Comparison of ENCODE assay signal across 8 cellular contexts in the genomic region with DNA sequence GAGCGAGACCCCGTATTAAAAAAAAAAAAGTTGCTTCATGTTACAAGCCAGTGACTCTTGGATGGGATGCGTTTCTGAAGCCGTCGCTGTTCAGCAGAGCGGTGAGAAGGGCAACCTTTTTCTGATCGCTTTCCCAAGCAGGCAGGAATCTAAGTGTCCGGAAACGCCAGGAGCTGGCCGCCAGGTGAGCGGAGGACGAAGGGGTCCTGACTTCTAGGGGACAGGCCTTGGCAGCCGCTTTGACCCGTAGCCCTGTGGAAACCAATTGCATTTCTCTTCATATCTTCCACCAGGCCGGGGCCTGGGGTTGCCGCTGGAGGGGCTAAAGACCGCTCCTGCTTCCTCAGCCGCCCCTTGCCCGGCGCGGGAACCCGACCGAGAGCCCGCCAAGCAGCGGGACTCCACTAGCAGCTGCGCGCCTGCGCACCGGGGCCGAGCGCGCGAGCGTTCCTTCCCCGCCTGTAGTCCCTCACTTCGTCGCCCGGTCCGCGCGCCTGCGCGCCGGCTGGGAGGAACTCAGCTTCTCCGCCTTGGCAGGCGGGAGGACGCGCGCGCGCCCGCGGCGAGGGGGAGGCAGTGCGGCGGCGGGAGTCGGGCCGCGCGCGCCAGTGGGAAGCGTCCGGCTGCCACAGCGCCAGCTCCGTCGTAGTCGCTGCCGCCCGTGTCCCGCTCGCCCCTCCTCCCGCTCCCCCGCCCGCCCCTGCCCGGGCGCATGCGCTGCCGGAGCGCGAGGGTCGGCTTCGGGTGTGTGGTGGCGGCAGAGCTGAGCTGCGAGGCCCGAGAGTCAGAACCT. TPM values are rescaled to one million over a fixed set of nuclear protein-coding genes. Genes with fewer than 3 reads are reported as not detected.
DNase-seq lines count a peak whose midpoint lies in the region; ATAC-seq, FAIRE-seq and TF ChIP-seq lines count a peak whose summit lies in the region.

A gene with protein sequence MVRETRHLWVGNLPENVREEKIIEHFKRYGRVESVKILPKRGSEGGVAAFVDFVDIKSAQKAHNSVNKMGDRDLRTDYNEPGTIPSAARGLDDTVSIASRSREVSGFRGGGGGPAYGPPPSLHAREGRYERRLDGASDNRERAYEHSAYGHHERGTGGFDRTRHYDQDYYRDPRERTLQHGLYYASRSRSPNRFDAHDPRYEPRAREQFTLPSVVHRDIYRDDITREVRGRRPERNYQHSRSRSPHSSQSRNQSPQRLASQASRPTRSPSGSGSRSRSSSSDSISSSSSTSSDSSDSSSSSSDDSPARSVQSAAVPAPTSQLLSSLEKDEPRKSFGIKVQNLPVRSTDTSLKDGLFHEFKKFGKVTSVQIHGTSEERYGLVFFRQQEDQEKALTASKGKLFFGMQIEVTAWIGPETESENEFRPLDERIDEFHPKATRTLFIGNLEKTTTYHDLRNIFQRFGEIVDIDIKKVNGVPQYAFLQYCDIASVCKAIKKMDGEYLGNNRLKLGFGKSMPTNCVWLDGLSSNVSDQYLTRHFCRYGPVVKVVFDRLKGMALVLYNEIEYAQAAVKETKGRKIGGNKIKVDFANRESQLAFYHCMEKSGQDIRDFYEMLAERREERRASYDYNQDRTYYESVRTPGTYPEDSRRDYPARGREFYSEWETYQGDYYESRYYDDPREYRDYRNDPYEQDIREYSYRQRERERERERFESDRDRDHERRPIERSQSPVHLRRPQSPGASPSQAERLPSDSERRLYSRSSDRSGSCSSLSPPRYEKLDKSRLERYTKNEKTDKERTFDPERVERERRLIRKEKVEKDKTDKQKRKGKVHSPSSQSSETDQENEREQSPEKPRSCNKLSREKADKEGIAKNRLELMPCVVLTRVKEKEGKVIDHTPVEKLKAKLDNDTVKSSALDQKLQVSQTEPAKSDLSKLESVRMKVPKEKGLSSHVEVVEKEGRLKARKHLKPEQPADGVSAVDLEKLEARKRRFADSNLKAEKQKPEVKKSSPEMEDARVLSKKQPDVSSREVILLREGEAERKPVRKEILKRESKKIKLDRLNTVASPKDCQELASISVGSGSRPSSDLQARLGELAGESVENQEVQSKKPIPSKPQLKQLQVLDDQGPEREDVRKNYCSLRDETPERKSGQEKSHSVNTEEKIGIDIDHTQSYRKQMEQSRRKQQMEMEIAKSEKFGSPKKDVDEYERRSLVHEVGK (N-terminal part only) (plus strand): TSS at position 608 of the 793 bp plus-strand sequence. CDS start 361 bp downstream, outside the sequence.

- H3K27me3 Mint-ChIP-seq in WTC11 (ENCODE audit: low read depth), result peaks cover 5% of the 10 kb centered on the region; the same call in 1 of the 2 replicates

- H3K9me3 ChIP-seq in smooth muscle cell (replicated peaks; ENCODE audit: low read depth), result no peaks in the 10 kb centered on the region

- CTCF ChIA-PET in AG04449 (lab: Yijun Ruan, JAX), result interaction anchor here (0.8 to 1.4 kb wide), 6 partner anchors 24 to 129 kb away, joined by 3 to 8 read pairs (median 4); a partner anchor contains a TSS
- CTCF ChIA-PET in WTC11 (lab: Charles Lee), result interaction anchor here (0.6 to 2.6 kb wide), 18 partner anchors 9 to 369 kb away, joined by 3 to 21 read pairs (median 5); no protein-coding TSS in a partner anchor

- no peaks in the 10 kb centered on the region for H3K27me3 ChIP-seq in bronchial epithelial cell (ENCODE audit: control insufficient read depth, insufficient read depth, low read length)
- H3K27me3 ChIP-seq in smooth muscle cell (ENCODE audit: low read depth), result no peaks in the 10 kb centered on the region

- H3K27ac ChIP-seq in smooth muscle cell (ENCODE audit: low read depth), result peak within 1 kb of the TSS; percentile 97

- H3K9me3 Mint-ChIP-seq in WTC11, result no peaks in the 10 kb centered on the region

- no peak for FAIRE-seq in bronchial epithelial cell (lab: Jason Lieb, UNC)

- H3K4me3 Mint-ChIP-seq in WTC11, result peak within 1 kb of the TSS; percentile 92

- POLR2A ChIA-PET in AG04449 (lab: Yijun Ruan, JAX), result interaction anchor here (0.7 to 1.6 kb wide), 9 partner anchors 9 to 104 kb away, joined by 3 to 10 read pairs (median 4); no protein-coding TSS in a partner anchor
- POLR2A ChIA-PET in WTC11 (lab: Charles Lee), result interaction anchor here (0.5 to 3.6 kb wide), 9 partner anchors 10 to 90 kb away, joined by 3 to 51 read pairs (median 4); no protein-coding TSS in a partner anchor

- peak within 1 kb of the TSS; percentile 79 for H2AFZ ChIP-seq in smooth muscle cell (ENCODE audit: low read depth)

- H4K20me1 ChIP-seq in smooth muscle cell (ENCODE audit: low read depth), result peaks cover 7% of the 10 kb centered on the region

- peaks cover 42% of the 10 kb centered on the region for H3K79me2 ChIP-seq in smooth muscle cell (ENCODE audit: low read depth)

- H3K4me3 ChIP-seq in AG04449 (ENCODE audit: low read depth, low read length) (peak within 1 kb of the TSS; percentile 92), bronchial epithelial cell (ENCODE audit: low read depth, low read length) (peak within 1 kb of the TSS; percentile 78), smooth muscle cell (peak within 1 kb of the TSS; percentile 80)

- peak; percentile 84 for TF ChIP-seq POLR2A in GM18951 (IDR thresholded peaks at IDR 0.05; ENCODE audit: extremely low read depth, insufficient read depth, insufficient read length)

- H3K4me1 Mint-ChIP-seq in WTC11, result peaks cover 29% of the 10 kb centered on the region

- in situ Hi-C loops in GM18951 (cut with MboI; ENCODE audit: low sequenced_read_pairs, unreplicated experiment), result no loop called here

- H3K9ac ChIP-seq in smooth muscle cell (ENCODE audit: low read depth), result peak within 1 kb of the TSS; percentile 90

- H3K4me2 ChIP-seq in smooth muscle cell, result peak within 1 kb of the TSS; percentile 90

- DNase-seq in AG04449 (ENCODE audit: low read depth, low spot score) (no peak), NCI-H226 (peak; percentile 98), WTC11 (ENCODE audit: low spot score) (peak; percentile 95), bronchial epithelial cell (ENCODE audit: low read depth) (peak; percentile 91), iPS-NIHi7 (ENCODE audit: extremely low spot score) (peak; percentile 84), smooth muscle cell (lab: John Stamatoyannopoulos, UW; ENCODE audit: unreplicated experiment) (peak; percentile 90)

- 2% methylated on average over 73 of the region's 86 CpGs for WGBS in smooth muscle cell (ENCODE audit: low lambda C conversion rate)

- no peaks in the 10 kb centered on the region for H3K36me3 Mint-ChIP-seq in WTC11

- H3K4me1 ChIP-seq in smooth muscle cell (ENCODE audit: low read depth), result peaks cover 27% of the 10 kb centered on the region

- ATAC-seq in HG03175 (IDR thresholded peaks at IDR 0.05; ENCODE audit: unreplicated experiment) (peak; percentile 71), WTC11 (peak; percentile 73)

- TF ChIP-seq CTCF in AG04449 (IDR thresholded peaks at IDR 0.05; ENCODE audit: insufficient read depth, low read length, missing control alignments), result no peak
- TF ChIP-seq CTCF in WTC11 (IDR thresholded peaks at IDR 0.05), result no peak
- no peak for TF ChIP-seq CTCF in bronchial epithelial cell (IDR thresholded peaks at IDR 0.05; ENCODE audit: insufficient read depth, low read length, severe bottlenecking)
- TF ChIP-seq CTCF in smooth muscle cell (IDR thresholded peaks at IDR 0.05; ENCODE audit: borderline replicate concordance, insufficient read depth, poor library complexity, severe bottlenecking), result no peak

- H3K27ac Mint-ChIP-seq in WTC11, result peak within 1 kb of the TSS; percentile 100

- H3F3A ChIP-seq in smooth muscle cell (ENCODE audit: low read depth), result peaks cover 3% of the 10 kb centered on the region

- no peaks in the 10 kb centered on the region for H3K36me3 ChIP-seq in bronchial epithelial cell (ENCODE audit: control insufficient read depth, insufficient read depth, low read length)
- no peaks in the 10 kb centered on the region for H3K36me3 ChIP-seq in smooth muscle cell (ENCODE audit: low read depth)

TF ChIP-seq in WTC11, 78 proteins besides CTCF, POLR2A, EP300 and RAD21 (continues in another document):
- TF ChIP-seq, protein P1, sequence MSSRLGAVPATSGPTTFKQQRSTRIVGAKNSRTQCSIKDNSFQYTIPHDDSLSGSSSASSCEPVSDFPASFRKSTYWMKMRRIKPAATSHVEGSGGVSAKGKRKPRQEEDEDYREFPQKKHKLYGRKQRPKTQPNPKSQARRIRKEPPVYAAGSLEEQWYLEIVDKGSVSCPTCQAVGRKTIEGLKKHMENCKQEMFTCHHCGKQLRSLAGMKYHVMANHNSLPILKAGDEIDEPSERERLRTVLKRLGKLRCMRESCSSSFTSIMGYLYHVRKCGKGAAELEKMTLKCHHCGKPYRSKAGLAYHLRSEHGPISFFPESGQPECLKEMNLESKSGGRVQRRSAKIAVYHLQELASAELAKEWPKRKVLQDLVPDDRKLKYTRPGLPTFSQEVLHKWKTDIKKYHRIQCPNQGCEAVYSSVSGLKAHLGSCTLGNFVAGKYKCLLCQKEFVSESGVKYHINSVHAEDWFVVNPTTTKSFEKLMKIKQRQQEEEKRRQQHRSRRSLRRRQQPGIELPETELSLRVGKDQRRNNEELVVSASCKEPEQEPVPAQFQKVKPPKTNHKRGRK (CRISPR knock-in tag; IDR thresholded peaks at IDR 0.05; ENCODE audit: borderline replicate concordance), result no peak
- 0 out of 2 replicates have a peak, but pooled peaks have one; percentile 8 for TF ChIP-seq TEAD4 (CRISPR knock-in tag; IDR thresholded peaks at IDR 0.05)
- TF ChIP-seq GABPB1 (CRISPR knock-in tag; IDR thresholded peaks at IDR 0.05), result 0 out of 2 replicates have a peak, but pooled peaks have one; percentile 13
- peak; percentile 77 for TF ChIP-seq GTF2I (CRISPR knock-in tag; conservative IDR thresholded peaks at IDR 0.05)

RNA-seq across cellular contexts. Expression of the gene that starts here (rescaled TPM):
- 48.5 to 50.2 TPM (median 48.8 TPM) in 3 replicates for total RNA-seq in WTC11 (2021)
- total RNA-seq in bronchial epithelial cell, result 18.3 and 19.2 TPM in 2 replicates
- total RNA-seq in smooth muscle cell, result 24.9 and 28.7 TPM in 2 replicates
- polyA plus RNA-seq in smooth muscle cell, result 10.6 and 20.0 TPM in 2 replicates
